In the genomic region with DNA sequence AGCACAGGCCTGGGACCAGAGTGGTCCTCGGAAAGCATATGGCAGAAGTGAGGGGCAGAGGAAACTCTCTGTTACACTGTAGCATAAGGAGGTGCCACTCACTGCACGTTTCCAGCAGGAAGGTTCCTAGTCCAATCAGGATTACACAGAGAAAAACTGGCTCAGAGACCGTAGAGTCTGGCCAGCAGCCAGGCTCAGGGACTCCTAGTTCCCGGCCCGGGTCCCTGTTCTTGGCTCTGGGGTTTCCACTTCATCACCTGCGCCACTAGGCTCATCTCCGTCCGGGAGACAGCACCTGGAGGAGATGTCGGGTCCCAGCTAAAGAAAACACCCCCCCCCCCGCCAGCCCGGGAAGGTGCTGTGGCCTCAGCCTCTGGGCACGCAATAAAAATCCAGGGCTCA, we compare ENCODE assay signal across 1 cellular context.
A peak's percentile ranks its signal among the peaks of the same experiment; 100 is the strongest.
TF ChIP-seq lines count a peak whose summit lies in the region.

No MANE protein-coding gene starts in this region.

TF ChIP-seq in K562, 482 proteins besides CTCF, POLR2A, EP300 and RAD21:
- TF ChIP-seq, protein P1, sequence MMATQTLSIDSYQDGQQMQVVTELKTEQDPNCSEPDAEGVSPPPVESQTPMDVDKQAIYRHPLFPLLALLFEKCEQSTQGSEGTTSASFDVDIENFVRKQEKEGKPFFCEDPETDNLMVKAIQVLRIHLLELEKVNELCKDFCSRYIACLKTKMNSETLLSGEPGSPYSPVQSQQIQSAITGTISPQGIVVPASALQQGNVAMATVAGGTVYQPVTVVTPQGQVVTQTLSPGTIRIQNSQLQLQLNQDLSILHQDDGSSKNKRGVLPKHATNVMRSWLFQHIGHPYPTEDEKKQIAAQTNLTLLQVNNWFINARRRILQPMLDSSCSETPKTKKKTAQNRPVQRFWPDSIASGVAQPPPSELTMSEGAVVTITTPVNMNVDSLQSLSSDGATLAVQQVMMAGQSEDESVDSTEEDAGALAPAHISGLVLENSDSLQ (IDR thresholded peaks at IDR 0.05) = 0 out of 2 replicates have a peak, but pooled peaks have one; percentile 26
- no peak for TF ChIP-seq SAFB (IDR thresholded peaks at IDR 0.05; ENCODE audit: borderline replicate concordance, low read depth, low read length)
- TF ChIP-seq NFIC (IDR thresholded peaks at IDR 0.05) = peak; percentile 50; the same call in 1 of the 2 replicates
- TF ChIP-seq TAF15 (IDR thresholded peaks at IDR 0.05; ENCODE audit: low read depth, low read length) = no peak
- 0 out of 2 replicates have a peak, but pooled peaks have one; percentile 3 for TF ChIP-seq POLR2G (IDR thresholded peaks at IDR 0.05; ENCODE audit: low read depth, low read length)
